8 cellular contexts compared by ENCODE assay signal in the genomic region with DNA sequence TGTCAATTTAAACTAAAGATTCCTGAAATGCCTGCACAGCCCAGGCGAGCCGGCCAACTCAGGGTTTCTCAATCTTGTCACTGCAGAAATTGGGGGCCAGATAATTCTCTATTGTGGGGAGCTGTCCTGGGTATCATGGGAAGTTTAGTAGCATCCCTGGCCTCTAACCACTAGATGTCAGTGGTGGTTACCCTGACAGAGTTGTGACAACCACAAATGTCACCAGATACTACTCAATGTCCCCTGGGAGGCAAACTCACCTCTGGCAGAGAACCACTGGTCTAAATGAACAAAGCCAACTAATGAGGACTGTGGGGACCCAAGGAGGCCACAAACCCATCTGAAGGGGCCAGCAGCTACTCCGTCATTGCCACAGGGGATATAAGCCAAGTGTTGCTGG.
DNase-seq lines count a peak whose midpoint lies in the region; ATAC-seq, FAIRE-seq and TF ChIP-seq lines count a peak whose summit lies in the region.

No MANE protein-coding gene starts in this region.

- no peak overlapping the region for H3K9ac ChIP-seq in rectal smooth muscle tissue (ENCODE audit: low read length)

- peak; percentile 95 for FAIRE-seq in GM18507 (lab: Jason Lieb, UNC)

- peak in 2 of 10 experiments; percentile 5 to 11 for DNase-seq in CD4-positive, alpha-beta T cell
- DNase-seq in GM18507 (ENCODE audit: extremely low spot score, insufficient read length, low read depth): peak; percentile 67
- peak; percentile 48 for DNase-seq in NCI-H345 treated with DMSO at 0.1 percent for 48 hours (lab: John Stamatoyannopoulos, UW; ENCODE audit: unreplicated experiment)
- DNase-seq in activated T-cell treated with anti-CD3 and anti-CD28 coated beads, Interleukin-2, amount 50 U/mL, for 48 hours: peak; percentile 36 to 39
- DNase-seq in Right ventricle myocardium superior: no peak

- peaks cover 43% of the 10 kb centered on the region for H3K27me3 Mint-ChIP-seq in CD4-positive, alpha-beta T cell

- no peak overlapping the region for H3K27ac ChIP-seq in CD4-positive, alpha-beta T cell (ENCODE audit: low read depth, low read length)
- peak overlapping the region; percentile 54 for H3K27ac ChIP-seq in rectal smooth muscle tissue (ENCODE audit: low read depth, low read length)

- intact Hi-C loops in CD4-positive, alpha-beta T cell (cut with DNase I, micrococcal nuclease): loop anchor here (1.0 to 10.0 kb wide), 3 partner anchors 361 to 429 kb away; no protein-coding TSS in a partner anchor
- intact Hi-C loops in Right ventricle myocardium superior (cut with DNase I): loop anchor here (5.0 kb wide), 3 partner anchors 56 to 431 kb away; no protein-coding TSS in a partner anchor

- TF ChIP-seq CTCF in CD4-positive, alpha-beta T cell (IDR thresholded peaks at IDR 0.05): peak; percentile 54

- peaks cover 7% of the 10 kb centered on the region for H3K27me3 ChIP-seq in CD4-positive, alpha-beta T cell (ENCODE audit: control insufficient read depth, insufficient read depth, low read length)
- no peaks in the 10 kb centered on the region for H3K27me3 ChIP-seq in rectal smooth muscle tissue (ENCODE audit: control insufficient read depth, insufficient read depth, low read length)

- H3K4me1 Mint-ChIP-seq in CD4-positive, alpha-beta T cell (ENCODE audit: low read depth): no peaks in the 10 kb centered on the region

- peaks cover 19% of the 10 kb centered on the region for H3K4me1 ChIP-seq in rectal smooth muscle tissue (ENCODE audit: control insufficient read depth, insufficient read depth, low read length)

- ATAC-seq in CD4-positive, alpha-beta T cell (ENCODE audit: poor library complexity): peak; percentile 57
- ATAC-seq in HG03095 (IDR thresholded peaks at IDR 0.05; ENCODE audit: unreplicated experiment) (peak; percentile 74), Right ventricle myocardium superior (ENCODE audit: poor library complexity) (peak; percentile 92), GM21717 (IDR thresholded peaks at IDR 0.05; ENCODE audit: unreplicated experiment) (no peak)

- no peaks in the 10 kb centered on the region for H3K9me3 ChIP-seq in CD4-positive, alpha-beta T cell (ENCODE audit: control insufficient read depth, low read length)

- CTCF ChIA-PET in CD4-positive, alpha-beta T cell (lab: Charles Lee): no interaction called here

- no peaks in the 10 kb centered on the region for H3K36me3 Mint-ChIP-seq in CD4-positive, alpha-beta T cell (ENCODE audit: low read depth)

- no peak overlapping the region for H3K27ac Mint-ChIP-seq in CD4-positive, alpha-beta T cell

- H3K4me3 Mint-ChIP-seq in CD4-positive, alpha-beta T cell: no peak overlapping the region

- peaks cover 15% of the 10 kb centered on the region for H3K36me3 ChIP-seq in rectal smooth muscle tissue (ENCODE audit: control insufficient read depth, insufficient read depth, low read length)

- no peaks in the 10 kb centered on the region for H3K9me3 Mint-ChIP-seq in CD4-positive, alpha-beta T cell

- POLR2A ChIA-PET in CD4-positive, alpha-beta T cell (lab: Charles Lee): no interaction called here

- no peak overlapping the region for H3K4me3 ChIP-seq in rectal smooth muscle tissue (ENCODE audit: low read length)
